In genomic region chr18:59358611-59359575, GRCh38 we compare ENCODE assay signal across 1 cellular context.
TF ChIP-seq lines count a peak whose summit lies in the region.

LMAN1 (minus strand) TSS chr18:59359265; CDS start chr18:59359244, 21 bp downstream.

TF ChIP-seq in HepG2, 621 proteins besides CTCF, POLR2A, EP300 and RAD21 (continued from another document and continues in another):
- TF ChIP-seq CREB3 (CRISPR knock-in tag; IDR thresholded peaks at IDR 0.05) (no peak), ZNF572 (CRISPR knock-in tag; IDR thresholded peaks at IDR 0.05) (no peak), RARG (CRISPR knock-in tag; IDR thresholded peaks at IDR 0.05; ENCODE audit: low read depth) (no peak), UBTF (CRISPR knock-in tag; IDR thresholded peaks at IDR 0.05) (peak; percentile 86), MBD4 (IDR thresholded peaks at IDR 0.05; ENCODE audit: borderline replicate concordance, low read length) (no peak), ZNF816 (CRISPR knock-in tag; IDR thresholded peaks at IDR 0.05; ENCODE audit: borderline replicate concordance) (no peak), LRRFIP1 (CRISPR knock-in tag; conservative IDR thresholded peaks at IDR 0.05) (no peak), SNAPC4 (CRISPR knock-in tag; IDR thresholded peaks at IDR 0.05) (peak; percentile 36; the same call in 1 of the 2 replicates), TOE1 (CRISPR knock-in tag; IDR thresholded peaks at IDR 0.05) (no peak), NFYC (CRISPR knock-in tag; IDR thresholded peaks at IDR 0.05) (peak; percentile 81), KMT2A (CRISPR knock-in tag; IDR thresholded peaks at IDR 0.05) (0 out of 2 replicates have a peak, but pooled peaks have one; percentile 75), DMTF1 (CRISPR knock-in tag; IDR thresholded peaks at IDR 0.05) (no peak), KLF11 (CRISPR knock-in tag; IDR thresholded peaks at IDR 0.05) (no peak), NR1H2 (CRISPR knock-in tag; IDR thresholded peaks at IDR 0.05; ENCODE audit: borderline replicate concordance, low read depth) (0 out of 2 replicates have a peak, but pooled peaks have one; percentile 62), POGK (CRISPR knock-in tag; conservative IDR thresholded peaks at IDR 0.05) (peak; percentile 11; the same call in 1 of the 2 replicates), ZNF841 (CRISPR knock-in tag; IDR thresholded peaks at IDR 0.05; ENCODE audit: borderline replicate concordance) (no peak), TOPORS (CRISPR knock-in tag; IDR thresholded peaks at IDR 0.05) (peak; percentile 66; the same call in 1 of the 2 replicates), YEATS2 (CRISPR knock-in tag; IDR thresholded peaks at IDR 0.05; ENCODE audit: borderline replicate concordance) (0 out of 2 replicates have a peak, but pooled peaks have one; percentile 19), NONO (IDR thresholded peaks at IDR 0.05) (no peak), NONO (CRISPR knock-in tag; conservative IDR thresholded peaks at IDR 0.05) (peak; percentile 74; the same call in 1 of the 2 replicates), ZNF337 (CRISPR knock-in tag; IDR thresholded peaks at IDR 0.05; ENCODE audit: borderline replicate concordance, low read depth) (no peak; the same call in 1 of the 2 replicates), ZNF660 (CRISPR knock-in tag; IDR thresholded peaks at IDR 0.05; ENCODE audit: borderline replicate concordance, low read depth) (no peak), HHEX (CRISPR knock-in tag; IDR thresholded peaks at IDR 0.05) (no peak), SIX1 (CRISPR knock-in tag; IDR thresholded peaks at IDR 0.05; ENCODE audit: borderline replicate concordance) (peak; percentile 97), SP4 (CRISPR knock-in tag; IDR thresholded peaks at IDR 0.05) (peak; percentile 95), ZNF577 (CRISPR knock-in tag; IDR thresholded peaks at IDR 0.05; ENCODE audit: borderline replicate concordance, low read depth) (no peak), RFX1 (IDR thresholded peaks at IDR 0.05) (no peak), ZNF121 (CRISPR knock-in tag; IDR thresholded peaks at IDR 0.05) (no peak), TRIM22 (IDR thresholded peaks at IDR 0.05) (no peak), ZNF7 (CRISPR knock-in tag; IDR thresholded peaks at IDR 0.05) (0 out of 2 replicates have a peak, but pooled peaks have one; percentile 20), ZNF431 (CRISPR knock-in tag; IDR thresholded peaks at IDR 0.05; ENCODE audit: borderline replicate concordance, low read depth) (0 out of 2 replicates have a peak, but pooled peaks have one; percentile 38), HMG20B (CRISPR knock-in tag; conservative IDR thresholded peaks at IDR 0.05) (no peak), DRAP1 (CRISPR knock-in tag; IDR thresholded peaks at IDR 0.05) (peak; percentile 69; the same call in 1 of the 2 replicates), ZNF879 (CRISPR knock-in tag; IDR thresholded peaks at IDR 0.05) (peak; percentile 84; the same call in 1 of the 2 replicates), TCF12 (IDR thresholded peaks at IDR 0.05) (no peak), TCF12 (CRISPR knock-in tag; IDR thresholded peaks at IDR 0.05) (no peak), KAT7 (CRISPR knock-in tag; IDR thresholded peaks at IDR 0.05; ENCODE audit: borderline replicate concordance) (peak; percentile 80; the same call in 1 of the 2 replicates), NR2F6 (IDR thresholded peaks at IDR 0.05) (no peak), NR2F6 (CRISPR knock-in tag; IDR thresholded peaks at IDR 0.05) (peak; percentile 19; the same call in 1 of the 2 replicates), REPIN1 (CRISPR knock-in tag; IDR thresholded peaks at IDR 0.05; ENCODE audit: borderline replicate concordance, low read depth) (peak; percentile 53; the same call in 1 of the 2 replicates), BHLHE40 (IDR thresholded peaks at IDR 0.05; ENCODE audit: low read length) (no peak), ZFP62 (CRISPR knock-in tag; IDR thresholded peaks at IDR 0.05) (no peak), HNRNPK (IDR thresholded peaks at IDR 0.05; ENCODE audit: low read depth, low read length, poor library complexity, severe bottlenecking) (no peak), TSC22D2 (CRISPR knock-in tag; IDR thresholded peaks at IDR 0.05; ENCODE audit: borderline replicate concordance) (peak; percentile 65; the same call in 1 of the 2 replicates), SETDB1 (CRISPR knock-in tag; IDR thresholded peaks at IDR 0.05; ENCODE audit: borderline replicate concordance) (no peak), HBP1 (CRISPR knock-in tag; IDR thresholded peaks at IDR 0.05; ENCODE audit: low read depth) (no peak), RORA (CRISPR knock-in tag; IDR thresholded peaks at IDR 0.05) (no peak), HES4 (CRISPR knock-in tag; IDR thresholded peaks at IDR 0.05; ENCODE audit: borderline replicate concordance) (0 out of 2 replicates have a peak, but pooled peaks have one; percentile 43), DMAP1 (CRISPR knock-in tag; IDR thresholded peaks at IDR 0.05) (peak; percentile 97)
